1 cellular context compared by ENCODE assay signal in the genomic region with DNA sequence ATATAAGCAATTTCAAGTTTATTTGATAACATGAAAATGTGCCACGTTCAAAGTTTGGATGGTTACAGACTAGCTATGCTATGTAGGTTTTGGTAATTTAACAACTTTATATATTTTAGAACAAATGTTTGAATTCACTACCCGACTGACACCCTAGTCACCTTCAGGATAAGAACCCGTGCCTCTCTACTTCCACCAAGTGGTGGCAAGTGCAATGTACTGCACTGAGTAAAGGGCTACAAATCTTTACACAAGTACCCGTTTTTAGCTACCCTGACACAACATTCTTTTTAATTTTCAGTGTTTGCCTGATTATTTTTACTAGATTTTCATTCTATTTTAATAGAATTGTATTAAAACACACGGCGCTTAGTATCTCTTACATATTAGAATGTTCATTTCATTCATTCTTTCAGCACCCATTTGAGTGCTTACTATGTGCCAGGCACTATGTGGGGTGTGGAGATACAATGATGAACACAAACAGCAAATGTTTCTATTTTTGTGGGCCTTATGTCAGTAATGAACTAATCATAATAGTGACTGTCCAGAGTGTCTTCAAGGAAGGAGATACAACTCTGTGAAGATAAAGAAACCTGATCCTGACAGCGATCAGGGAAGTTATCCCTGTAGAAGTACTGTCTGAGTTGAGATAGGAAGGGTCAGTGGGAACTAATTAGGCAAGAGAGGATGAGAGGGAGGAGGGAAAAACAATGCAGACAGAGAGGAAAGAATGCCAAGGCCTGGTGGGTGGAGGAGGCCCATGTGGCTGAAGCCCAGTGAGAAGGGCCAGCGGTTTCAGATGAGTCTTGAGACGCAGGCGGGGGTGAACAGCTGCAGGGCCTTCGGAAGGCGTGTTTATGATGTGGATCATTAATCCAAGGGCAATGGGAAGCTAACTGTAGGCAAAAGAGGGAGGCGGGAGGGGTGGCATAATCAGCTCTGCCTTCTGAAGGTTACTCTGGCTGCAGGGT.
TF ChIP-seq lines count a peak whose summit lies in the region.

No MANE protein-coding gene starts in this region.

TF ChIP-seq in K562, 482 proteins besides CTCF, POLR2A, EP300 and RAD21 (continued from another document and continues in another):
- TF ChIP-seq KDM2B (CRISPR knock-in tag; IDR thresholded peaks at IDR 0.05): no peak
- TF ChIP-seq ZFP30 (CRISPR knock-in tag; IDR thresholded peaks at IDR 0.05; ENCODE audit: borderline replicate concordance): no peak
- peak; percentile 37; the same call in 1 of the 2 replicates for TF ChIP-seq ESRRA (IDR thresholded peaks at IDR 0.05; ENCODE audit: borderline replicate concordance, low read depth)
- TF ChIP-seq, protein P1, sequence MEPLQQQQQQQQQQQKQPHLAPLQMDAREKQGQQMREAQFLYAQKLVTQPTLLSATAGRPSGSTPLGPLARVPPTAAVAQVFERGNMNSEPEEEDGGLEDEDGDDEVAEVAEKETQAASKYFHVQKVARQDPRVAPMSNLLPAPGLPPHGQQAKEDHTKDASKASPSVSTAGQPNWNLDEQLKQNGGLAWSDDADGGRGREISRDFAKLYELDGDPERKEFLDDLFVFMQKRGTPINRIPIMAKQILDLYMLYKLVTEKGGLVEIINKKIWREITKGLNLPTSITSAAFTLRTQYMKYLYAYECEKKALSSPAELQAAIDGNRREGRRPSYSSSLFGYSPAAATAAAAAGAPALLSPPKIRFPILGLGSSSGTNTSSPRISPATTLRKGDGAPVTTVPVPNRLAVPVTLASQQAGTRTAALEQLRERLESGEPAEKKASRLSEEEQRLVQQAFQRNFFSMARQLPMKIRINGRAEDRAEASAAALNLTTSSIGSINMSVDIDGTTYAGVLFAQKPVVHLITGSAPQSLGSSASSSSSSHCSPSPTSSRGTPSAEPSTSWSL (CRISPR knock-in tag; IDR thresholded peaks at IDR 0.05; ENCODE audit: borderline replicate concordance): no peak
- TF ChIP-seq SMC3 (conservative IDR thresholded peaks at IDR 0.05; ENCODE audit: insufficient read depth, low read depth, low read length): peak; percentile 77
- 0 out of 2 replicates have a peak, but pooled peaks have one; percentile 49 for TF ChIP-seq CC2D1A (IDR thresholded peaks at IDR 0.05)
- no peak for TF ChIP-seq ZNF76 (CRISPR knock-in tag; IDR thresholded peaks at IDR 0.05; ENCODE audit: borderline replicate concordance)
- 0 out of 2 replicates have a peak, but pooled peaks have one; percentile 45 for TF ChIP-seq ZNF384 (IDR thresholded peaks at IDR 0.05; ENCODE audit: low read depth, low read length)
- TF ChIP-seq, protein P2, sequence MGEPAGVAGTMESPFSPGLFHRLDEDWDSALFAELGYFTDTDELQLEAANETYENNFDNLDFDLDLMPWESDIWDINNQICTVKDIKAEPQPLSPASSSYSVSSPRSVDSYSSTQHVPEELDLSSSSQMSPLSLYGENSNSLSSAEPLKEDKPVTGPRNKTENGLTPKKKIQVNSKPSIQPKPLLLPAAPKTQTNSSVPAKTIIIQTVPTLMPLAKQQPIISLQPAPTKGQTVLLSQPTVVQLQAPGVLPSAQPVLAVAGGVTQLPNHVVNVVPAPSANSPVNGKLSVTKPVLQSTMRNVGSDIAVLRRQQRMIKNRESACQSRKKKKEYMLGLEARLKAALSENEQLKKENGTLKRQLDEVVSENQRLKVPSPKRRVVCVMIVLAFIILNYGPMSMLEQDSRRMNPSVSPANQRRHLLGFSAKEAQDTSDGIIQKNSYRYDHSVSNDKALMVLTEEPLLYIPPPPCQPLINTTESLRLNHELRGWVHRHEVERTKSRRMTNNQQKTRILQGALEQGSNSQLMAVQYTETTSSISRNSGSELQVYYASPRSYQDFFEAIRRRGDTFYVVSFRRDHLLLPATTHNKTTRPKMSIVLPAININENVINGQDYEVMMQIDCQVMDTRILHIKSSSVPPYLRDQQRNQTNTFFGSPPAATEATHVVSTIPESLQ (CRISPR knock-in tag; IDR thresholded peaks at IDR 0.05): no peak
- no peak for TF ChIP-seq CTCFL (IDR thresholded peaks at IDR 0.05; ENCODE audit: borderline replicate concordance, insufficient read depth, low read depth, low read length, poor library complexity, severe bottlenecking)
- TF ChIP-seq RAD51 (IDR thresholded peaks at IDR 0.05; ENCODE audit: borderline replicate concordance, low read depth): no peak
- TF ChIP-seq TSC22D4 (tag; IDR thresholded peaks at IDR 0.05): no peak
- TF ChIP-seq BRCA1 (IDR thresholded peaks at IDR 0.05): no peak
- no peak for TF ChIP-seq BRCA1 (CRISPR knock-in tag; IDR thresholded peaks at IDR 0.05)
- TF ChIP-seq MNT (conservative IDR thresholded peaks at IDR 0.05): 0 out of 4 replicates have a peak, but pooled peaks of 1 of the 2 experiments have one; percentile 26
- TF ChIP-seq RCOR1 (IDR thresholded peaks at IDR 0.05; ENCODE audit: borderline replicate concordance in 1 of 2, low read depth in 2 of 2, low read length in 2 of 2): 0 out of 4 replicates have a peak, but pooled peaks of 1 of the 2 experiments have one; percentile 28
- TF ChIP-seq RHOXF2B (CRISPR knock-in tag; conservative IDR thresholded peaks at IDR 0.05): no peak
- TF ChIP-seq BHLHE40 (IDR thresholded peaks at IDR 0.05; ENCODE audit: low read length): peak; percentile 25; the same call in 1 of the 2 replicates
- no peak for TF ChIP-seq HMGN3 (IDR thresholded peaks at IDR 0.05; ENCODE audit: borderline replicate concordance, extremely low read depth, insufficient read length, low read depth, low read length)
- TF ChIP-seq ARID3A (IDR thresholded peaks at IDR 0.05; ENCODE audit: borderline replicate concordance, low read depth, low read length): peak; percentile 39; the same call in 1 of the 2 replicates
- TF ChIP-seq ZNF165 (CRISPR knock-in tag; IDR thresholded peaks at IDR 0.05; ENCODE audit: borderline replicate concordance): no peak
- TF ChIP-seq TGIF2 (CRISPR knock-in tag; IDR thresholded peaks at IDR 0.05): no peak
- TF ChIP-seq NFRKB (IDR thresholded peaks at IDR 0.05; ENCODE audit: low read depth): no peak
- TF ChIP-seq L3MBTL2 (IDR thresholded peaks at IDR 0.05): 0 out of 2 replicates have a peak, but pooled peaks have one; percentile 11
- peak; percentile 28; the same call in 1 of the 2 replicates for TF ChIP-seq SOX6 (IDR thresholded peaks at IDR 0.05)
- TF ChIP-seq KLF16 (IDR thresholded peaks at IDR 0.05): peak; percentile 68; the same call in 1 of the 2 replicates
- TF ChIP-seq FOXJ2 (tag; IDR thresholded peaks at IDR 0.05): peak; percentile 57; the same call in 1 of the 2 replicates
- TF ChIP-seq NFE2 (IDR thresholded peaks at IDR 0.05; ENCODE audit: low read depth): peak; percentile 47
- TF ChIP-seq BRD9 (IDR thresholded peaks at IDR 0.05; ENCODE audit: low read depth, partially characterized antibody): peak; percentile 68
- no peak for TF ChIP-seq ZNF274 (IDR thresholded peaks at IDR 0.05; ENCODE audit: borderline replicate concordance, low read depth, low read length)
- TF ChIP-seq CBX3 (IDR thresholded peaks at IDR 0.05; ENCODE audit: borderline replicate concordance in 1 of 2, low read length in 2 of 2): 0 out of 3 replicates have a peak, but pooled peaks of 1 of the 2 experiments have one; percentile 29
- no peak for TF ChIP-seq ZNF57 (CRISPR knock-in tag; IDR thresholded peaks at IDR 0.05)
- no peak for TF ChIP-seq ZNF696 (CRISPR knock-in tag; conservative IDR thresholded peaks at IDR 0.05)
- no peak for TF ChIP-seq TAF1 (IDR thresholded peaks at IDR 0.05; ENCODE audit: control insufficient read depth, extremely low read depth, insufficient read depth, low read length, severe bottlenecking)
- TF ChIP-seq SIRT6 (IDR thresholded peaks at IDR 0.05; ENCODE audit: low read depth, low read length): no peak
- TF ChIP-seq, protein P3, sequence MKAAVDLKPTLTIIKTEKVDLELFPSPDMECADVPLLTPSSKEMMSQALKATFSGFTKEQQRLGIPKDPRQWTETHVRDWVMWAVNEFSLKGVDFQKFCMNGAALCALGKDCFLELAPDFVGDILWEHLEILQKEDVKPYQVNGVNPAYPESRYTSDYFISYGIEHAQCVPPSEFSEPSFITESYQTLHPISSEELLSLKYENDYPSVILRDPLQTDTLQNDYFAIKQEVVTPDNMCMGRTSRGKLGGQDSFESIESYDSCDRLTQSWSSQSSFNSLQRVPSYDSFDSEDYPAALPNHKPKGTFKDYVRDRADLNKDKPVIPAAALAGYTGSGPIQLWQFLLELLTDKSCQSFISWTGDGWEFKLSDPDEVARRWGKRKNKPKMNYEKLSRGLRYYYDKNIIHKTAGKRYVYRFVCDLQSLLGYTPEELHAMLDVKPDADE (conservative IDR thresholded peaks at IDR 0.05; ENCODE audit: control insufficient read depth, low read depth, low read length): no peak
- TF ChIP-seq KAT8 (IDR thresholded peaks at IDR 0.05; ENCODE audit: low read depth): no peak
- 0 out of 2 replicates have a peak, but pooled peaks have one; percentile 60 for TF ChIP-seq ARID2 (IDR thresholded peaks at IDR 0.05)
- no peak for TF ChIP-seq MTA2 (IDR thresholded peaks at IDR 0.05; ENCODE audit: low read depth)
- no peak for TF ChIP-seq EZH2 (IDR thresholded peaks at IDR 0.05; ENCODE audit: borderline replicate concordance, low read depth, low read length)
- TF ChIP-seq, protein P4, sequence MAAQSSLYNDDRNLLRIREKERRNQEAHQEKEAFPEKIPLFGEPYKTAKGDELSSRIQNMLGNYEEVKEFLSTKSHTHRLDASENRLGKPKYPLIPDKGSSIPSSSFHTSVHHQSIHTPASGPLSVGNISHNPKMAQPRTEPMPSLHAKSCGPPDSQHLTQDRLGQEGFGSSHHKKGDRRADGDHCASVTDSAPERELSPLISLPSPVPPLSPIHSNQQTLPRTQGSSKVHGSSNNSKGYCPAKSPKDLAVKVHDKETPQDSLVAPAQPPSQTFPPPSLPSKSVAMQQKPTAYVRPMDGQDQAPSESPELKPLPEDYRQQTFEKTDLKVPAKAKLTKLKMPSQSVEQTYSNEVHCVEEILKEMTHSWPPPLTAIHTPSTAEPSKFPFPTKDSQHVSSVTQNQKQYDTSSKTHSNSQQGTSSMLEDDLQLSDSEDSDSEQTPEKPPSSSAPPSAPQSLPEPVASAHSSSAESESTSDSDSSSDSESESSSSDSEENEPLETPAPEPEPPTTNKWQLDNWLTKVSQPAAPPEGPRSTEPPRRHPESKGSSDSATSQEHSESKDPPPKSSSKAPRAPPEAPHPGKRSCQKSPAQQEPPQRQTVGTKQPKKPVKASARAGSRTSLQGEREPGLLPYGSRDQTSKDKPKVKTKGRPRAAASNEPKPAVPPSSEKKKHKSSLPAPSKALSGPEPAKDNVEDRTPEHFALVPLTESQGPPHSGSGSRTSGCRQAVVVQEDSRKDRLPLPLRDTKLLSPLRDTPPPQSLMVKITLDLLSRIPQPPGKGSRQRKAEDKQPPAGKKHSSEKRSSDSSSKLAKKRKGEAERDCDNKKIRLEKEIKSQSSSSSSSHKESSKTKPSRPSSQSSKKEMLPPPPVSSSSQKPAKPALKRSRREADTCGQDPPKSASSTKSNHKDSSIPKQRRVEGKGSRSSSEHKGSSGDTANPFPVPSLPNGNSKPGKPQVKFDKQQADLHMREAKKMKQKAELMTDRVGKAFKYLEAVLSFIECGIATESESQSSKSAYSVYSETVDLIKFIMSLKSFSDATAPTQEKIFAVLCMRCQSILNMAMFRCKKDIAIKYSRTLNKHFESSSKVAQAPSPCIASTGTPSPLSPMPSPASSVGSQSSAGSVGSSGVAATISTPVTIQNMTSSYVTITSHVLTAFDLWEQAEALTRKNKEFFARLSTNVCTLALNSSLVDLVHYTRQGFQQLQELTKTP (IDR thresholded peaks at IDR 0.05; ENCODE audit: low read depth in 1 of 2, partially characterized antibody in 2 of 2): peak in 1 of 2 experiments; percentile 21
- 0 out of 2 replicates have a peak, but pooled peaks have one; percentile 5 for TF ChIP-seq EGR1 (conservative IDR thresholded peaks at IDR 0.05)
- peak; percentile 33; the same call in 1 of the 2 replicates for TF ChIP-seq EP400 (IDR thresholded peaks at IDR 0.05)
